ENCODE assay signal across 26 cellular contexts in the genomic region with DNA sequence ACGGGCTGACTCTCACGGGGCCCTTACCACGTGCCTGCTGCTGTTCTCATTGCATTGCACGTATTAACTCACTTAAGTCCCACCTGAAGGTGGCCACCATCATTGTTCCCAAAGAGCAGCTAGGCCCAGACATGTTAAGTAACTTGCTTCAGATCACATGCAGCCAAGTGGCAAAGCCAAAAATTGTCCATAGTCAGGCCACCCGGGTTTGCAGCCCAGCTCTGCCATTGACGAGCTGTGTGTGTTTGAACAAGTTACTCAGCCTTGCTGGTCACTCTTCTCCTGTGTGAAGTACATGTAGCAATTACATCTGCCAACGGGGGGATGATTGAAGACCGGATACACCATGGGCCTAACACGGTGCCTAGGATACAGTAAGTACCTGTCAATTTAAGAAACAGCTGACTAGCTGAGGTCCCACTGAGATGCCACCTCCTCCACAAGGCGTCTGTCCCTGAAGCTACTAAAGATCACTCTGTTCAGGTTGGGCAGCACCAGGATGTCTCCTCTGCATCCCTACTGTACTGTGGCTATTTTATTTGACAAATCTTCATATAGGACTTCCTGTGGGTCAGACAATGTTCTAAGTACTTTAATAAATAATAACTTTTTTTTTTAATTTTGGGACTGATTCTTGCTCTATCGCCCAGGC.
"Had no signal": no experiment of that assay in that cellular context is flagged by ENCODE, and none has a peak within 500 bp of the region (broad histone marks: within the 10 kb centered on the region; RNA-seq: fewer than 3 reads in every experiment).

No MANE protein-coding gene starts in this region.

- H3K27ac ChIP-seq: adrenal gland, body of pancreas, cardiac muscle cell, coronary artery, dorsolateral prefrontal cortex, esophagus squamous epithelium, gastroesophageal sphincter, heart right ventricle had no signal

- H3K4me1 ChIP-seq: adrenal gland, body of pancreas, esophagus squamous epithelium, gastroesophageal sphincter had no signal

- H3K9me3 ChIP-seq: adrenal gland, body of pancreas, esophagus squamous epithelium, gastroesophageal sphincter, heart right ventricle had no signal

- H3K27me3 ChIP-seq: body of pancreas, cardiac muscle cell had no signal

- DNase-seq: activated CD4-positive, alpha-beta memory T cell treated with anti-CD3 and anti-CD28 coated beads, Interleukin-2, amount 10 ng/mL, durations not matched to agents 7 days and 5 days; activated CD4-positive, alpha-beta T cell treated with anti-CD3 and anti-CD28 coated beads for 36 hours; activated CD4-positive, alpha-beta T cell treated with anti-CD3 and anti-CD28 coated beads, Interleukin-2, amount 10 ng/mL, durations not matched to agents 24 days and 14 days; activated CD4-positive, CD25-positive, alpha-beta regulatory T cell; activated CD4-positive, CD25-positive, alpha-beta regulatory T cell treated with anti-CD3 and anti-CD28 coated beads, Interleukin-2, amount 50 U/mL, for 72 hours; activated CD8-positive, alpha-beta memory T cell treated with anti-CD3 and anti-CD28 coated beads, Interleukin-2, amount 50 U/mL, for 48 hours; activated naive CD4-positive, alpha-beta T cell treated with anti-CD3 and anti-CD28 coated beads for 36 hours; activated naive CD8-positive, alpha-beta T cell treated with anti-CD3 and anti-CD28 coated beads for 36 hours; activated naive CD8-positive, alpha-beta T cell treated with anti-CD3 and anti-CD28 coated beads, Interleukin-2, amount 50 U/mL, for 24 hours; activated T-cell treated with anti-CD3 and anti-CD28 coated beads for 4 hours; activated T-cell treated with anti-CD3 and anti-CD28 coated beads, Interleukin-2, amount 50 U/mL, for 24 hours; activated T-cell treated with anti-CD3 and anti-CD28 coated beads, Interleukin-2, amount 50 U/mL, for 72 hours; adrenal gland; amygdala; aorta; body of pancreas; dorsolateral prefrontal cortex; effector memory CD4-positive, alpha-beta T cell; endodermal cell; esophagus squamous epithelium; foreskin melanocyte; heart right ventricle; T-helper 2 cell had no signal

- H3K4me3 ChIP-seq: adrenal gland, body of pancreas, cardiac muscle cell, coronary artery, dorsolateral prefrontal cortex, esophagus squamous epithelium, gastroesophageal sphincter, heart right ventricle had no signal

- ATAC-seq: activated CD4-positive, alpha-beta T cell treated with anti-CD3 and anti-CD28 coated beads for 36 hours; activated naive CD8-positive, alpha-beta T cell treated with anti-CD3 and anti-CD28 coated beads, Interleukin-2, amount 50 U/mL, for 24 hours; activated T-cell treated with anti-CD3 and anti-CD28 coated beads, Interleukin-2, amount 50 U/mL, for 72 hours; body of pancreas; gastroesophageal sphincter; heart right ventricle had no signal

- H3K36me3 ChIP-seq: adrenal gland, cardiac muscle cell, esophagus squamous epithelium, gastroesophageal sphincter, heart right ventricle had no signal
